In the genomic region with DNA sequence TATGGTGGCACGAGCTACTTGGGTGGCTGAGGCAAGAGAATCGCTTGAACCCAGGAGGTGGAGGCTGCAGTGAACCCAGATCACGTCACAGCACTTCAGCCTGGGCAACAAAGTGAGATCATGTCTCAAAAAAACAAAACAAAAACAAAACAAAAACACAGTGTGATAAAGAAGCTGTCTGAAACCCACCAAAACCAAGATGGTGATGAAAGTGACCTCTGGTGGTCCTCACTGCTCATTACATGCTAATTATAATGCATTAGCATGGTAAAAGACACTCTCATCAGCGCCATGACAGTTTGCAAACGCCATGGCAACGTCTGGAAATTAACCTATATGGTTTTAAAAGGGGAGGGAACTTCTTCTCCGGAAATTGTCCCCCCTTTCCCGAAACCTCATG, we compare ENCODE assay signal across 8 cellular contexts. TPM values are rescaled to one million over a fixed set of nuclear protein-coding genes. Genes with fewer than 3 reads are reported as not detected.
DNase-seq lines count a peak whose midpoint lies in the region; ATAC-seq, FAIRE-seq and TF ChIP-seq lines count a peak whose summit lies in the region.

No MANE protein-coding gene starts in this region.

- peak; percentile 28 for FAIRE-seq in HepG2 (lab: Jason Lieb, UNC)

- H3K4me1 Mint-ChIP-seq in GM23338: peaks cover 3% of the 10 kb centered on the region; the same call in 1 of the 3 replicates

- H3K79me2 ChIP-seq in GM23338 (replicated peaks; ENCODE audit: insufficient read depth): no peaks in the 10 kb centered on the region
- H3K79me2 ChIP-seq in HepG2 (ENCODE audit: insufficient read depth, low read length): no peaks in the 10 kb centered on the region

- H3K4me3 Mint-ChIP-seq in GM23338: no peak overlapping the region

- no peak for TF ChIP-seq RAD21 in HepG2 (CRISPR knock-in tag; IDR thresholded peaks at IDR 0.05)

- no peaks in the 10 kb centered on the region for H3K36me3 Mint-ChIP-seq in GM23338 (ENCODE audit: low read depth)

- H3K27ac ChIP-seq in GM23338 (ENCODE audit: low read depth): no peak overlapping the region
- no peak overlapping the region for H3K27ac ChIP-seq in body of pancreas
- H3K27ac ChIP-seq in HepG2 (ENCODE audit: extremely low read length, insufficient read depth, low read length): no peak overlapping the region

- H3K36me3 ChIP-seq in GM23338 (ENCODE audit: insufficient read depth): no peaks in the 10 kb centered on the region
- no peaks in the 10 kb centered on the region for H3K36me3 ChIP-seq in body of pancreas (replicated peaks in 1 of 2; ENCODE audit: insufficient read depth in 1 of 2, low read depth in 2 of 2)
- no peaks in the 10 kb centered on the region for H3K36me3 ChIP-seq in HepG2 (replicated peaks in 1 of 2; ENCODE audit: control insufficient read depth in 1 of 2, insufficient read depth in 2 of 2, low read length in 2 of 2)

- TF ChIP-seq EP300 in HepG2 (IDR thresholded peaks at IDR 0.05; ENCODE audit: low read depth in 2 of 2, low read length in 2 of 2): no peak
- no peak for TF ChIP-seq EP300 in HepG2 (CRISPR knock-in tag; IDR thresholded peaks at IDR 0.05; ENCODE audit: borderline replicate concordance)

- no peak overlapping the region; the same call in 1 of the 2 replicates for H2AFZ ChIP-seq in GM23338
- no peak overlapping the region for H2AFZ ChIP-seq in HepG2 (ENCODE audit: low read length)

- no peak overlapping the region for H3K9ac ChIP-seq in HepG2 (ENCODE audit: insufficient read depth, low read depth, low read length)

- CTCF ChIA-PET in HepG2 (lab: Yijun Ruan, JAX; ENCODE audit: low intra/inter-chr PET ratio, low total read pairs): interaction anchor here (0.8 to 1.3 kb wide), 2 partner anchors 265 to 266 kb away, joined by 3 to 4 read pairs; no protein-coding TSS in a partner anchor

- no peaks in the 10 kb centered on the region for H3K9me2 ChIP-seq in GM23338 (ENCODE audit: insufficient read depth)

- intact Hi-C loops in body of pancreas (cut with DNase I) (no loop called here), HepG2 (cut with micrococcal nuclease; ENCODE audit: unreplicated experiment) (no loop called here)

- H3K9me3 ChIP-seq in body of pancreas (no peaks in the 10 kb centered on the region), HepG2 (ENCODE audit: low read length) (no peaks in the 10 kb centered on the region)

- TF ChIP-seq POLR2A in body of pancreas (IDR thresholded peaks at IDR 0.05): no peak
- no peak for TF ChIP-seq POLR2A in HepG2 (IDR thresholded peaks at IDR 0.05; ENCODE audit: insufficient read depth in 1 of 2, low read depth in 2 of 2, low read length in 2 of 2)

- ATAC-seq in GM23338: no peak; the same call in 2 of the 3 replicates
- no peak for ATAC-seq in body of pancreas
- ATAC-seq in HepG2: no peak

- no peaks in the 10 kb centered on the region for H3F3A ChIP-seq in GM23338 (replicated peaks; ENCODE audit: low read depth)

- in situ Hi-C loops in HepG2 (cut with HindIII; ENCODE audit: extremely low pct_ligation_motif_present, low pct_unique_long_range_greater_than_20kb): no loop called here

- peaks cover 2% of the 10 kb centered on the region for H3K27me3 Mint-ChIP-seq in GM23338 (ENCODE audit: insufficient read depth, low read depth, poor library complexity)

- no peak overlapping the region for H3K27ac Mint-ChIP-seq in GM23338

- DNase-seq in NCI-H1417 (lab: John Stamatoyannopoulos, UW) (peak; percentile 0 to 57 (median 7)), NCI-H1417 treated with DMSO at 0.1 percent for 48 hours (lab: John Stamatoyannopoulos, UW) (no peak), GM23338 (ENCODE audit: low spot score) (peak; percentile 60), NCI-H460 (ENCODE audit: extremely low read depth, low read depth) (peak; percentile 17), body of pancreas (peak in 3 of 4 donors; percentile 13 to 34 (median 17)), HepG2 (ENCODE audit: low spot score) (no peak), DMS153 (lab: John Stamatoyannopoulos, UW) (no peak), cerebellar nuclear complex (lab: John Stamatoyannopoulos, UW) (no peak)

- H4K20me1 ChIP-seq in GM23338 (replicated peaks; ENCODE audit: insufficient read depth) (no peaks in the 10 kb centered on the region), HepG2 (ENCODE audit: insufficient read depth, low read length) (no peaks in the 10 kb centered on the region)

- WGBS in body of pancreas, 2 donors: 22 to 30% methylated on average over 8 of the region's 8 CpGs
- 53% methylated on average over 6 of the region's 8 CpGs for WGBS in HepG2 (ENCODE audit: low lambda C conversion rate)

- TF ChIP-seq CTCF in GM23338 (conservative IDR thresholded peaks at IDR 0.05; ENCODE audit: low read depth in 2 of 2) (peak; percentile 49 to 59), body of pancreas (IDR thresholded peaks at IDR 0.05) (peak in 6 of 7 experiments; percentile 10 to 61 (median 52)), HepG2 (CRISPR knock-in tag; IDR thresholded peaks at IDR 0.05) (peak; percentile 44)

- H3K4me2 ChIP-seq in GM23338 (peak overlapping the region; percentile 36; the same call in 1 of the 2 replicates), HepG2 (ENCODE audit: low read depth, low read length) (peak overlapping the region; percentile 7; the same call in 1 of the 2 replicates)

- no peaks in the 10 kb centered on the region for H3K9me3 Mint-ChIP-seq in GM23338

- POLR2A ChIA-PET in HepG2 (lab: Yijun Ruan, JAX): interaction anchor here (1.1 kb wide), 1 partner anchor 28 kb away, joined by 3 read pairs; no protein-coding TSS in a partner anchor

- H3K27me3 ChIP-seq in GM23338 (ENCODE audit: insufficient read depth): no peaks in the 10 kb centered on the region
- no peaks in the 10 kb centered on the region for H3K27me3 ChIP-seq in body of pancreas
- no peaks in the 10 kb centered on the region for H3K27me3 ChIP-seq in HepG2 (ENCODE audit: control insufficient read depth in 1 of 2, insufficient read depth in 2 of 2, low read length in 2 of 2)

- H3K4me3 ChIP-seq in GM23338: no peak overlapping the region
- no peak overlapping the region for H3K4me3 ChIP-seq in body of pancreas
- no peak overlapping the region for H3K4me3 ChIP-seq in HepG2 (replicated peaks in 1 of 3; ENCODE audit: insufficient read depth in 1 of 3, low read depth in 2 of 3, low read length in 3 of 3)

- BruUV-seq in HepG2 (replicated peaks; lab: Mats Ljungman, UMichigan): no TSS peak

- H3K4me1 ChIP-seq in GM23338 (ENCODE audit: insufficient read depth): peaks cover 6% of the 10 kb centered on the region; the same call in 1 of the 2 replicates
- no peaks in the 10 kb centered on the region for H3K4me1 ChIP-seq in body of pancreas
- H3K4me1 ChIP-seq in HepG2 (ENCODE audit: insufficient read depth, low read length): 0 out of 2 replicates have a peak, but pooled peaks cover 7% of the 10 kb centered on the region

RNA-seq across cellular contexts. Expression of a gene that starts 29.4 kb away (rescaled TPM):
- 3.8 and 3.9 TPM in 2 replicates for total RNA-seq in GM23338 (2014; rRNA removed; shearing (Covaris generic))
- 2.2 and 2.9 TPM in 2 replicates for polyA plus RNA-seq in GM23338 (2016; fragmentation: Nextera tagmentation; extraction: Ambion mirVana)
- 3.0 and 3.6 TPM in 2 replicates for total RNA-seq in NCI-H460 (2014; rRNA removed; shearing (Covaris generic))
- polyA plus RNA-seq in NCI-H460 (2014; cell fraction: nucleus; rRNA removed): 1.6 and 10.1 TPM in 2 replicates
- total RNA-seq in body of pancreas: 1 to 10 TPM; 2.3 to 4.3 TPM
- total RNA-seq in HepG2 (2016; rRNA removed; fragmentation: Illumina TruSeq; extraction: Trizol): 1.7 and 29.5 TPM in 2 replicates
- 1.9 and 2.5 TPM in 2 replicates for total RNA-seq in HepG2 (2016; cell fraction: cytosol; rRNA removed; fragmentation: Illumina TruSeq; extraction: Trizol; ENCODE audit: low read depth)
- 1.3 and 1.6 TPM in 2 replicates for total RNA-seq in HepG2 (2016; cell fraction: insoluble cytoplasmic fraction; rRNA removed; fragmentation: Illumina TruSeq; extraction: Trizol)
- total RNA-seq in HepG2 (2016; cell fraction: membrane; rRNA removed; fragmentation: Illumina TruSeq; extraction: Trizol): 0.83 and 0.93 TPM in 2 replicates
- 4.3 and 5.3 TPM in 2 replicates for total RNA-seq in HepG2 (2016; cell fraction: nucleus; rRNA removed; fragmentation: Illumina TruSeq; extraction: Trizol)
- polyA plus RNA-seq in HepG2 (2011; rRNA removed): 1.1 and 1.6 TPM in 2 replicates
- 0.68 and 0.94 TPM in 2 replicates for polyA plus RNA-seq in HepG2 (2011; cell fraction: cytosol; rRNA removed)
- polyA plus RNA-seq in HepG2 (2011; cell fraction: nucleus; rRNA removed): 1.5 and 2.6 TPM in 2 replicates
- polyA plus RNA-seq in HepG2 (2012): 1.0 and 1.7 TPM in 2 replicates
- 0.06 and 0.07 TPM in 2 replicates for polyA plus RNA-seq in HepG2 (2016; cell fraction: cytosol; fragmentation: Illumina TruSeq; extraction: Trizol; ENCODE audit: low read depth)
- polyA plus RNA-seq in HepG2 (2016; cell fraction: insoluble cytoplasmic fraction; fragmentation: Illumina TruSeq; extraction: Trizol; ENCODE audit: low read depth): 0.72 and 0.86 TPM in 2 replicates
- 0.15 TPM in 2 replicates for polyA plus RNA-seq in HepG2 (2016; cell fraction: membrane; fragmentation: Illumina TruSeq; extraction: Trizol; ENCODE audit: low read depth)
- 2.3 and 3.2 TPM in 2 replicates for polyA plus RNA-seq in HepG2 (2016; cell fraction: nucleus; fragmentation: Illumina TruSeq; extraction: Trizol; ENCODE audit: insufficient read depth, low read depth)
- polyA minus RNA-seq in HepG2 (2011; rRNA and poly(A)+ RNA removed; ENCODE audit: low replicate concordance): 2.3 and 16.7 TPM in 2 replicates
- 1.9 and 3.8 TPM in 2 replicates for polyA minus RNA-seq in HepG2 (2011; cell fraction: cytosol; rRNA and poly(A)+ RNA removed)
- 5.3 and 6.0 TPM in 2 replicates for polyA minus RNA-seq in HepG2 (2011; cell fraction: nucleus; rRNA and poly(A)+ RNA removed)

RNA-seq across cellular contexts. Expression of a gene that starts 36.2 kb away (rescaled TPM):
- total RNA-seq in GM23338 (2014; rRNA removed; shearing (Covaris generic)): 34.6 and 37.1 TPM in 2 replicates
- polyA plus RNA-seq in GM23338 (2016; fragmentation: Nextera tagmentation; extraction: Ambion mirVana) (26.1 and 40.5 TPM in 2 replicates), HepG2 (2011; rRNA removed) (28.5 and 37.8 TPM in 2 replicates)
- total RNA-seq in NCI-H460 (2014; rRNA removed; shearing (Covaris generic)): 60.6 and 73.8 TPM in 2 replicates
- polyA plus RNA-seq in NCI-H460 (2014; cell fraction: nucleus; rRNA removed): 32.4 and 36.7 TPM in 2 replicates
- total RNA-seq in body of pancreas (10 to 100 TPM; 12.9 to 14.0 TPM), HepG2 (2016; rRNA removed; fragmentation: Illumina TruSeq; extraction: Trizol) (36.7 and 43.6 TPM in 2 replicates)
- total RNA-seq in HepG2 (2016; cell fraction: cytosol; rRNA removed; fragmentation: Illumina TruSeq; extraction: Trizol; ENCODE audit: low read depth): 18.9 and 19.9 TPM in 2 replicates
- total RNA-seq in HepG2 (2016; cell fraction: insoluble cytoplasmic fraction; rRNA removed; fragmentation: Illumina TruSeq; extraction: Trizol): 38.7 and 43.0 TPM in 2 replicates
- 17.0 and 24.1 TPM in 2 replicates for total RNA-seq in HepG2 (2016; cell fraction: membrane; rRNA removed; fragmentation: Illumina TruSeq; extraction: Trizol)
- total RNA-seq in HepG2 (2016; cell fraction: nucleus; rRNA removed; fragmentation: Illumina TruSeq; extraction: Trizol): 37.3 and 42.4 TPM in 2 replicates
- polyA plus RNA-seq in HepG2 (2011; cell fraction: cytosol; rRNA removed): 18.2 and 24.7 TPM in 2 replicates
- polyA plus RNA-seq in HepG2 (2011; cell fraction: nucleus; rRNA removed): 7.8 and 12.2 TPM in 2 replicates
- 25.2 and 32.7 TPM in 2 replicates for polyA plus RNA-seq in HepG2 (2012)
- 9.9 and 11.2 TPM in 2 replicates for polyA plus RNA-seq in HepG2 (2016; cell fraction: cytosol; fragmentation: Illumina TruSeq; extraction: Trizol; ENCODE audit: low read depth)
- 20.1 and 23.7 TPM in 2 replicates for polyA plus RNA-seq in HepG2 (2016; cell fraction: insoluble cytoplasmic fraction; fragmentation: Illumina TruSeq; extraction: Trizol; ENCODE audit: low read depth)
- 11.4 and 12.1 TPM in 2 replicates for polyA plus RNA-seq in HepG2 (2016; cell fraction: membrane; fragmentation: Illumina TruSeq; extraction: Trizol; ENCODE audit: low read depth)
- 35.5 and 36.8 TPM in 2 replicates for polyA plus RNA-seq in HepG2 (2016; cell fraction: nucleus; fragmentation: Illumina TruSeq; extraction: Trizol; ENCODE audit: insufficient read depth, low read depth)
- 30.2 and 47.3 TPM in 2 replicates for polyA minus RNA-seq in HepG2 (2011; rRNA and poly(A)+ RNA removed; ENCODE audit: low replicate concordance)
- 18.5 and 19.6 TPM in 2 replicates for polyA minus RNA-seq in HepG2 (2011; cell fraction: cytosol; rRNA and poly(A)+ RNA removed)
- polyA minus RNA-seq in HepG2 (2011; cell fraction: nucleus; rRNA and poly(A)+ RNA removed): 27.2 and 27.5 TPM in 2 replicates

Comparison
In these comparisons a context has a peak if more than half of its experiments do, and no peak if none do; other contexts are left out.
1. DNase-seq: peak in NCI-H1417 (3 of 3), GM23338 (single experiment), NCI-H460 (single experiment) and body of pancreas (3 of 4); none in NCI-H1417 treated with DMSO at 0.1 percent for 48 hours (single experiment), HepG2 (single experiment), DMS153 (single experiment) and cerebellar nuclear complex (0 of 2).
2. Peak in every context shown above with its lines, with median percentiles within 50 percentile points of each other: CTCF ChIP-seq.